11 cellular contexts compared by ENCODE assay signal in the genomic region with DNA sequence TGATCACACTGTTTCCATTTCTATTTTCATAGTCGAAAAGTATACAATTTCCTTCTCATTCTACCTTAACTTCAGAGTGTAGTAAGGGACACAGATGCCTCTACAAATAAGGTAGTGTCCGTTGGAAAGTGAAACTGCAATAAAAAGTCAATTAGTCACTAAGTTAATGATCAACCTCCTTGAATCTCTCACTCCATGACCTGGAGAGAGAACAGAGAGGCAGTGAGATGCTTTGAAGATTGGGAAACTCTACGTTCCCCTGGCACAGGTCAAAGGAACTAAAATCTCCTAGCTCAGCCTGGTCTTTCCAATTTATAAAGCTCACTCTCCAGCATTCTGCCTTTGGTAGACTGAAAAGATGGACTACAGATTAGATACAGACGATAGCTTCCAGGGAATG.
A peak's percentile ranks its signal among the peaks of the same experiment; 100 is the strongest.
DNase-seq lines count a peak whose midpoint lies in the region; ATAC-seq lines count a peak whose summit lies in the region.
"Had no signal": no experiment of that assay in that cellular context is flagged by ENCODE, and none has a peak within 500 bp of the region (broad histone marks: within the 10 kb centered on the region; RNA-seq: fewer than 3 reads in every experiment).

No MANE protein-coding gene starts in this region.

- ATAC-seq in GM18498 (IDR thresholded peaks at IDR 0.05; ENCODE audit: unreplicated experiment) (peak; percentile 80), GM21529 (IDR thresholded peaks at IDR 0.05; ENCODE audit: unreplicated experiment) (peak; percentile 69), HG03457 (IDR thresholded peaks at IDR 0.05; ENCODE audit: unreplicated experiment) (peak; percentile 72)

- DNase-seq in kidney tubule cell (ENCODE audit: low spot score) (peak; percentile 92), NCI-H345 (lab: John Stamatoyannopoulos, UW) (no peak), NCI-H748 treated with DMSO at 0.1 percent for 48 hours (lab: John Stamatoyannopoulos, UW) (no peak), NCI-H2029 treated with DMSO at 0.1 percent for 48 hours (lab: John Stamatoyannopoulos, UW) (no peak), SIG-M5 treated with dmso at 0.1 percent for 504 hours (lab: John Stamatoyannopoulos, UW; ENCODE audit: unreplicated experiment) (no peak)
- DNase-seq: activated naive CD4-positive, alpha-beta T cell treated with anti-CD3 and anti-CD28 coated beads for 36 hours; effector CD8-positive, alpha-beta T cell; PC-9 had no signal
